In the genomic region with DNA sequence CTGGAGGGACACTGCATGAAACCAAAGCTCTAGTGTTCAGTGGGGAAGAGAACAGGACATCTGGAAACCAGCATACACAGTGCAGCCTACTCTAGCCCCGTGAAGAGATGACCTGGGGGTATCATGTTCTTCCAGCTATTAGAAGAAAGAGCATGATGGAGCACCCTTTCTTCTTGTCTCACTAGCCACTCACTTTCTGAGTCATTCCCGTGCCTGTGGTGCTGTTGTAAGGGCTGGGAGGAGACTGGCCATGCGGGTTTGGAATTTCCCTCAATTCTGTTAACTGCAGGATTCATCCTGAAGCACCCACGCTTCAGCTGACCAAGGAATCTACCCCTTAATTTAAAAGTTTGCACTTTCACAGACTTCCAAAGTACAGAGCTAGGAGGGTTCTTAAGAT, we compare ENCODE assay signal across 1 cellular context.
TF ChIP-seq lines count a peak whose summit lies in the region.

No MANE protein-coding gene starts in this region.

TF ChIP-seq in WTC11, 78 proteins besides CTCF, POLR2A, EP300 and RAD21 (continued from another document):
- TF ChIP-seq, protein P1, sequence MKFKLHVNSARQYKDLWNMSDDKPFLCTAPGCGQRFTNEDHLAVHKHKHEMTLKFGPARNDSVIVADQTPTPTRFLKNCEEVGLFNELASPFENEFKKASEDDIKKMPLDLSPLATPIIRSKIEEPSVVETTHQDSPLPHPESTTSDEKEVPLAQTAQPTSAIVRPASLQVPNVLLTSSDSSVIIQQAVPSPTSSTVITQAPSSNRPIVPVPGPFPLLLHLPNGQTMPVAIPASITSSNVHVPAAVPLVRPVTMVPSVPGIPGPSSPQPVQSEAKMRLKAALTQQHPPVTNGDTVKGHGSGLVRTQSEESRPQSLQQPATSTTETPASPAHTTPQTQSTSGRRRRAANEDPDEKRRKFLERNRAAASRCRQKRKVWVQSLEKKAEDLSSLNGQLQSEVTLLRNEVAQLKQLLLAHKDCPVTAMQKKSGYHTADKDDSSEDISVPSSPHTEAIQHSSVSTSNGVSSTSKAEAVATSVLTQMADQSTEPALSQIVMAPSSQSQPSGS (CRISPR knock-in tag; IDR thresholded peaks at IDR 0.05; ENCODE audit: borderline replicate concordance, low read depth): no peak
- TF ChIP-seq ETV6 (CRISPR knock-in tag; IDR thresholded peaks at IDR 0.05) (no peak), CBFB (CRISPR knock-in tag; IDR thresholded peaks at IDR 0.05; ENCODE audit: low read depth) (no peak), SP1 (CRISPR knock-in tag; conservative IDR thresholded peaks at IDR 0.05) (no peak)
- TF ChIP-seq, protein P2, sequence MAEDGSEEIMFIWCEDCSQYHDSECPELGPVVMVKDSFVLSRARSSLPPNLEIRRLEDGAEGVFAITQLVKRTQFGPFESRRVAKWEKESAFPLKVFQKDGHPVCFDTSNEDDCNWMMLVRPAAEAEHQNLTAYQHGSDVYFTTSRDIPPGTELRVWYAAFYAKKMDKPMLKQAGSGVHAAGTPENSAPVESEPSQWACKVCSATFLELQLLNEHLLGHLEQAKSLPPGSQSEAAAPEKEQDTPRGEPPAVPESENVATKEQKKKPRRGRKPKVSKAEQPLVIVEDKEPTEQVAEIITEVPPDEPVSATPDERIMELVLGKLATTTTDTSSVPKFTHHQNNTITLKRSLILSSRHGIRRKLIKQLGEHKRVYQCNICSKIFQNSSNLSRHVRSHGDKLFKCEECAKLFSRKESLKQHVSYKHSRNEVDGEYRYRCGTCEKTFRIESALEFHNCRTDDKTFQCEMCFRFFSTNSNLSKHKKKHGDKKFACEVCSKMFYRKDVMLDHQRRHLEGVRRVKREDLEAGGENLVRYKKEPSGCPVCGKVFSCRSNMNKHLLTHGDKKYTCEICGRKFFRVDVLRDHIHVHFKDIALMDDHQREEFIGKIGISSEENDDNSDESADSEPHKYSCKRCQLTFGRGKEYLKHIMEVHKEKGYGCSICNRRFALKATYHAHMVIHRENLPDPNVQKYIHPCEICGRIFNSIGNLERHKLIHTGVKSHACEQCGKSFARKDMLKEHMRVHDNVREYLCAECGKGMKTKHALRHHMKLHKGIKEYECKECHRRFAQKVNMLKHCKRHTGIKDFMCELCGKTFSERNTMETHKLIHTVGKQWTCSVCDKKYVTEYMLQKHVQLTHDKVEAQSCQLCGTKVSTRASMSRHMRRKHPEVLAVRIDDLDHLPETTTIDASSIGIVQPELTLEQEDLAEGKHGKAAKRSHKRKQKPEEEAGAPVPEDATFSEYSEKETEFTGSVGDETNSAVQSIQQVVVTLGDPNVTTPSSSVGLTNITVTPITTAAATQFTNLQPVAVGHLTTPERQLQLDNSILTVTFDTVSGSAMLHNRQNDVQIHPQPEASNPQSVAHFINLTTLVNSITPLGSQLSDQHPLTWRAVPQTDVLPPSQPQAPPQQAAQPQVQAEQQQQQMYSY (CRISPR knock-in tag; IDR thresholded peaks at IDR 0.05): no peak
- TF ChIP-seq, protein P3, sequence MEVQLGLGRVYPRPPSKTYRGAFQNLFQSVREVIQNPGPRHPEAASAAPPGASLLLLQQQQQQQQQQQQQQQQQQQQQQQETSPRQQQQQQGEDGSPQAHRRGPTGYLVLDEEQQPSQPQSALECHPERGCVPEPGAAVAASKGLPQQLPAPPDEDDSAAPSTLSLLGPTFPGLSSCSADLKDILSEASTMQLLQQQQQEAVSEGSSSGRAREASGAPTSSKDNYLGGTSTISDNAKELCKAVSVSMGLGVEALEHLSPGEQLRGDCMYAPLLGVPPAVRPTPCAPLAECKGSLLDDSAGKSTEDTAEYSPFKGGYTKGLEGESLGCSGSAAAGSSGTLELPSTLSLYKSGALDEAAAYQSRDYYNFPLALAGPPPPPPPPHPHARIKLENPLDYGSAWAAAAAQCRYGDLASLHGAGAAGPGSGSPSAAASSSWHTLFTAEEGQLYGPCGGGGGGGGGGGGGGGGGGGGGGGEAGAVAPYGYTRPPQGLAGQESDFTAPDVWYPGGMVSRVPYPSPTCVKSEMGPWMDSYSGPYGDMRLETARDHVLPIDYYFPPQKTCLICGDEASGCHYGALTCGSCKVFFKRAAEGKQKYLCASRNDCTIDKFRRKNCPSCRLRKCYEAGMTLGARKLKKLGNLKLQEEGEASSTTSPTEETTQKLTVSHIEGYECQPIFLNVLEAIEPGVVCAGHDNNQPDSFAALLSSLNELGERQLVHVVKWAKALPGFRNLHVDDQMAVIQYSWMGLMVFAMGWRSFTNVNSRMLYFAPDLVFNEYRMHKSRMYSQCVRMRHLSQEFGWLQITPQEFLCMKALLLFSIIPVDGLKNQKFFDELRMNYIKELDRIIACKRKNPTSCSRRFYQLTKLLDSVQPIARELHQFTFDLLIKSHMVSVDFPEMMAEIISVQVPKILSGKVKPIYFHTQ (CRISPR knock-in tag; IDR thresholded peaks at IDR 0.05): no peak
- TF ChIP-seq, protein P4, sequence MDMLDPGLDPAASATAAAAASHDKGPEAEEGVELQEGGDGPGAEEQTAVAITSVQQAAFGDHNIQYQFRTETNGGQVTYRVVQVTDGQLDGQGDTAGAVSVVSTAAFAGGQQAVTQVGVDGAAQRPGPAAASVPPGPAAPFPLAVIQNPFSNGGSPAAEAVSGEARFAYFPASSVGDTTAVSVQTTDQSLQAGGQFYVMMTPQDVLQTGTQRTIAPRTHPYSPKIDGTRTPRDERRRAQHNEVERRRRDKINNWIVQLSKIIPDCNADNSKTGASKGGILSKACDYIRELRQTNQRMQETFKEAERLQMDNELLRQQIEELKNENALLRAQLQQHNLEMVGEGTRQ (CRISPR knock-in tag; IDR thresholded peaks at IDR 0.05): no peak
TF ChIP-seq in WTC11: peak in this region for 0.
